In the genomic region with DNA sequence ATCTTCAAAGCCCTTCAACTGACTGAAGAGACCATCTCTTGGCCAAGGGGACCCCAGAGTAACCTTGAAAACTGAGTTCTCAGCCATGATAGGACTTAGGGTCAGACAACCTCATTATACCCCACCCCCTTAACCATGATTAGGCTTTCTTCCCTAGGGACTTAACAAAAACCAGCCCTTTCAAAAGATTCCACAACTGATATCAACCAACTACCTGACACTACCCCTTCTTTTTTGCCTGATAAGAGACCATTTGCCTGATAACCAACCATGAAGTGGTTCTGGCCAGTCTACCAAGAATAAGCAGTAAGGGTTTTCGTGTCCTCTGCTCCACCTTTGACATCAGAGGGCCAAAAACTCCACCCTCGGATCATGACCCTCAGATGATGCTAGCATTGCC, we compare ENCODE assay signal across 22 cellular contexts.
"Had no signal": no experiment of that assay in that cellular context is flagged by ENCODE, and none has a peak within 500 bp of the region (broad histone marks: within the 10 kb centered on the region; RNA-seq: fewer than 3 reads in every experiment).

No MANE protein-coding gene starts in this region.

- H3K27me3 ChIP-seq: hepatocyte, neural progenitor cell, ovary, right atrium auricular region, suprapubic skin, thyroid gland had no signal

- ATAC-seq: left cardiac atrium; left ventricle myocardium superior; mucosa of descending colon; naive thymus-derived CD8-positive, alpha-beta T cell; stimulated activated naive CD8-positive, alpha-beta T cell treated with anti-CD3 and anti-CD28 coated beads, Interleukin-15, Interleukin-2, amounts not matched to agents 100 U/mL and 50 U/mL, for 24 hours had no signal

- H3K36me3 ChIP-seq: neural progenitor cell, ovary, right atrium auricular region, thyroid gland had no signal

- H3K27ac ChIP-seq: coronary artery, hepatocyte, neural progenitor cell, ovary, right atrium auricular region, suprapubic skin, thyroid gland had no signal

- H2AFZ ChIP-seq: hepatocyte, neural progenitor cell had no signal

- H3K27me3 Mint-ChIP-seq: naive thymus-derived CD8-positive, alpha-beta T cell; type B pancreatic cell had no signal

- FAIRE-seq: kidney, small intestine, urothelium cell line had no signal

- H3K4me2 ChIP-seq: hepatocyte, neural progenitor cell had no signal

- H3K4me3 ChIP-seq: coronary artery, hepatocyte, lung, mucosa of descending colon, neural progenitor cell, ovary, right atrium auricular region, suprapubic skin, thyroid gland had no signal

- H3K27ac Mint-ChIP-seq: neural progenitor cell had no signal

- H3K9ac ChIP-seq: neural progenitor cell had no signal

- H3K9me3 Mint-ChIP-seq: naive thymus-derived CD8-positive, alpha-beta T cell; neural progenitor cell; type B pancreatic cell had no signal

- H3K4me3 Mint-ChIP-seq: naive thymus-derived CD8-positive, alpha-beta T cell; neural progenitor cell; type B pancreatic cell had no signal

- H3K4me1 Mint-ChIP-seq: neural progenitor cell had no signal

- H3K9me3 ChIP-seq: mucosa of descending colon, ovary, right atrium auricular region, suprapubic skin, thyroid gland had no signal

- DNase-seq: effector CD4-positive, alpha-beta T cell; foreskin melanocyte; head of caudate nucleus; kidney; left cardiac atrium; left ventricle myocardium superior; mucosa of descending colon; naive thymus-derived CD8-positive, alpha-beta T cell; nucleus accumbens; ovary; small intestine; stimulated activated CD4-positive, alpha-beta T cell treated with anti-CD3 and anti-CD28 coated beads, Interleukin-12 subunit alpha, Interleukin-12 subunit beta, amount 100 ng/mL, for 4 hours; stimulated activated naive CD8-positive, alpha-beta T cell treated with anti-CD3 and anti-CD28 coated beads, Interleukin-15, Interleukin-2, amounts not matched to agents 100 U/mL and 50 U/mL, for 24 hours; thyroid gland had no signal

- H3K4me1 ChIP-seq: neural progenitor cell, right atrium auricular region, suprapubic skin, thyroid gland had no signal
